In genomic region chr1:85576642-85577420, GRCh38 we compare ENCODE assay signal across 8 cellular contexts. TPM values are rescaled to one million over a fixed set of nuclear protein-coding genes. Genes with fewer than 3 reads are reported as not detected.
DNase-seq lines count a peak whose midpoint lies in the region; ATAC-seq, FAIRE-seq and TF ChIP-seq lines count a peak whose summit lies in the region.

No MANE protein-coding gene starts in this region.

- ATAC-seq in GM19467 (IDR thresholded peaks at IDR 0.05; ENCODE audit: unreplicated experiment) (peak; percentile 93), HG03521 (IDR thresholded peaks at IDR 0.05; ENCODE audit: unreplicated experiment) (peak; percentile 73), RWPE2 (ENCODE audit: low read depth) (peak; percentile 26)
- peak; percentile 52 for ATAC-seq in central memory CD8-positive, alpha-beta T cell (replicated peaks; ENCODE audit: extremely low read depth, poor library complexity, severe bottlenecking)

- H3K27ac ChIP-seq in RWPE2 (ENCODE audit: poor library complexity, severe bottlenecking) (peak overlapping the region; percentile 95), kidney (ENCODE audit: low read depth in 2 of 2, low read length in 2 of 2) (peak overlapping the region; percentile 89 to 94)

- H3K36me3 Mint-ChIP-seq in central memory CD8-positive, alpha-beta T cell (ENCODE audit: insufficient read depth): no peaks in the 10 kb centered on the region

- H3K36me3 ChIP-seq in RWPE2 (ENCODE audit: low read depth): peaks cover 11% of the 10 kb centered on the region
- H3K36me3 ChIP-seq in kidney (ENCODE audit: control insufficient read depth in 1 of 2, insufficient read depth in 2 of 2, low read length in 2 of 2): no peaks in the 10 kb centered on the region

- no peaks in the 10 kb centered on the region for H3K27me3 ChIP-seq in RWPE2 (ENCODE audit: insufficient read depth, poor library complexity, severe bottlenecking)

- intact Hi-C loops in kidney (cut with DNase I): no loop called here

- H3K4me3 Mint-ChIP-seq in central memory CD8-positive, alpha-beta T cell: peak overlapping the region; percentile 57

- no peak for FAIRE-seq in kidney (lab: Jason Lieb, UNC)

- H3K9ac ChIP-seq in kidney (ENCODE audit: low read length in 2 of 2): peak overlapping the region; percentile 64 to 93

- H3K4me3 ChIP-seq in RWPE2 (ENCODE audit: severe bottlenecking) (peak overlapping the region; percentile 55), kidney (ENCODE audit: low read length in 2 of 2) (peak overlapping the region; percentile 80 to 81)

- peak; percentile 95 for DNase-seq in ELR (ENCODE audit: low read depth)
- DNase-seq in RWPE2 (ENCODE audit: low spot score): peak; percentile 87
- DNase-seq in central memory CD8-positive, alpha-beta T cell (ENCODE audit: low spot score in 2 of 2): no peak
- DNase-seq in kidney: peak; percentile 96
- DNase-seq in stimulated activated CD4-positive, alpha-beta T cell treated with anti-CD3 and anti-CD28 coated beads, Interleukin-1b, Interleukin-23, amount 100 ng/mL, for 48 hours: peak; percentile 50
- no peak for DNase-seq in NCI-H187 treated with DMSO at 0.1 percent for 48 hours (lab: John Stamatoyannopoulos, UW)

- H3K9me3 ChIP-seq in RWPE2 (ENCODE audit: severe bottlenecking) (no peaks in the 10 kb centered on the region), kidney (ENCODE audit: control insufficient read depth in 1 of 2, low read length in 2 of 2) (no peaks in the 10 kb centered on the region)

- H3K27ac Mint-ChIP-seq in central memory CD8-positive, alpha-beta T cell (ENCODE audit: low read depth): no peak overlapping the region

- H3K27me3 Mint-ChIP-seq in central memory CD8-positive, alpha-beta T cell: peaks cover 90% of the 10 kb centered on the region

- no peaks in the 10 kb centered on the region for H3K9me3 Mint-ChIP-seq in central memory CD8-positive, alpha-beta T cell

- H3K4me1 Mint-ChIP-seq in central memory CD8-positive, alpha-beta T cell: peaks cover 21% of the 10 kb centered on the region

- TF ChIP-seq CTCF in RWPE2 (IDR thresholded peaks at IDR 0.05; ENCODE audit: poor library complexity, severe bottlenecking): peak; percentile 88
- TF ChIP-seq CTCF in kidney (IDR thresholded peaks at IDR 0.05; ENCODE audit: borderline replicate concordance, extremely low read depth, insufficient read depth): peak; percentile 60

- H3K4me1 ChIP-seq in RWPE2 (ENCODE audit: insufficient read depth, poor library complexity, severe bottlenecking): peaks cover 51% of the 10 kb centered on the region
- peaks cover 0 to 13% of the 10 kb centered on the region in 2 donors for H3K4me1 ChIP-seq in kidney (ENCODE audit: control insufficient read depth in 1 of 2, insufficient read depth in 1 of 2, low read depth in 1 of 2, low read length in 2 of 2)

RNA-seq across cellular contexts. Expression of gene CCN1, which starts 3.7 kb away (rescaled TPM):
- 61.3 TPM for total RNA-seq in kidney
- 79.1 TPM for polyA plus RNA-seq in kidney (ENCODE audit: insufficient read depth, low read depth, low replicate concordance)

Comparison
In these comparisons a context has a peak if more than half of its experiments do, and no peak if none do; other contexts are left out.
1. DNase-seq: peak in ELR (single experiment), RWPE2 (single experiment), kidney (single experiment) and stimulated activated CD4-positive, alpha-beta T cell treated with anti-CD3 and anti-CD28 coated beads, Interleukin-1b, Interleukin-23, amount 100 ng/mL, for 48 hours (single experiment); none in central memory CD8-positive, alpha-beta T cell (0 of 2) and NCI-H187 treated with DMSO at 0.1 percent for 48 hours (single experiment).
2. ATAC-seq: peak in every context shown above with its lines; median percentile 93 in GM19467; 73 in HG03521; 52 in central memory CD8-positive, alpha-beta T cell; 26 in RWPE2.